22 cellular contexts compared by ENCODE assay signal in the genomic region with DNA sequence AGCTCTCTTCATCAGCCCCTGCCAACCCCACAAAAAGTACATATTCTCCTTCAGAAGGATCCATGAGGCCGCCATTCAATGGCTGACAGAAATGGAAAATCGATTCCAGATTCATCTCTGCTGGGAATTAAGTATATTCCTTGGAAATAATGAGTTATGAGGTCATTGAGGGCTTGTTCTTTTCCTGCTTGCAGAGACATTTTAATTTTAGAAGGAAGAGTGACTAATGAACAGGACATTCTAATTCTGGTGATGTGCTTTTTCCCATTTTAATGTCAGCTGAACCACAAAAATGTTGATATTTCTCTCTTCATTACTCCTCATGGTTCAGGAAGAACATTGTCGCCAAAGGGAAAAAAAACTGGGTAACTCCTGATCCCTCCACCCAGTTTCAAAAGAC.
A peak's percentile ranks its signal among the peaks of the same experiment; 100 is the strongest.
DNase-seq lines count a peak whose midpoint lies in the region; ATAC-seq, FAIRE-seq and TF ChIP-seq lines count a peak whose summit lies in the region.
"Had no signal": no experiment of that assay in that cellular context is flagged by ENCODE, and none has a peak within 500 bp of the region (broad histone marks: within the 10 kb centered on the region; RNA-seq: fewer than 3 reads in every experiment).

No MANE protein-coding gene starts in this region.

- peak overlapping the region; percentile 1 for H3K27ac ChIP-seq in vagina
- H3K27ac ChIP-seq: BLaER1 treated with 17β-estradiol and CSF1 and Interleukin-3, amounts not matched to agents 10 nM and 100 nM; gastroesophageal sphincter; neural progenitor cell; thyroid gland had no signal

- H3K36me3 ChIP-seq in bronchial epithelial cell (ENCODE audit: control insufficient read depth, insufficient read depth, low read length): no peaks in the 10 kb centered on the region
- no peaks in the 10 kb centered on the region for H3K36me3 ChIP-seq in vagina
- H3K36me3 ChIP-seq: BLaER1 treated with 17β-estradiol and CSF1 and Interleukin-3, amounts not matched to agents 10 nM and 100 nM; gastroesophageal sphincter; neural progenitor cell; thyroid gland had no signal

- intact Hi-C loops in vagina (cut with DNase I): no loop called here

- no peak for TF ChIP-seq CTCF in bronchial epithelial cell (IDR thresholded peaks at IDR 0.05; ENCODE audit: insufficient read depth, low read length, severe bottlenecking)
- TF ChIP-seq CTCF in vagina (IDR thresholded peaks at IDR 0.05): no peak

- no peak for ATAC-seq in HG03521 (IDR thresholded peaks at IDR 0.05; ENCODE audit: unreplicated experiment)
- ATAC-seq: activated CD8-positive, alpha-beta T cell treated with anti-CD3 and anti-CD28 coated beads, Interleukin-2, amount 10 ng/mL, durations not matched to agents 7 days and 5 days; gastroesophageal sphincter; left colon; PC-3 had no signal

- H3K27me3 ChIP-seq in bronchial epithelial cell (ENCODE audit: control insufficient read depth, insufficient read depth, low read length) (peaks cover 5% of the 10 kb centered on the region), vagina (no peaks in the 10 kb centered on the region)
- H3K27me3 ChIP-seq: gastroesophageal sphincter, neural progenitor cell, thyroid gland had no signal

- H3K4me3 ChIP-seq in bronchial epithelial cell (ENCODE audit: low read depth, low read length) (no peak overlapping the region), vagina (no peak overlapping the region)
- H3K4me3 ChIP-seq: BLaER1 treated with 17β-estradiol and CSF1 and Interleukin-3, amounts not matched to agents 10 nM and 100 nM; gastroesophageal sphincter; neural progenitor cell; thyroid gland had no signal

- DNase-seq in HCEC 1CT (peak; percentile 71), bronchial epithelial cell (ENCODE audit: low read depth) (peak; percentile 4), kidney tubule cell (ENCODE audit: low spot score) (peak; percentile 71), vagina (ENCODE audit: extremely low spot score in 2 of 2) (no peak), NCI-H2029 (lab: John Stamatoyannopoulos, UW) (no peak), NAMALWA (ENCODE audit: low spot score) (no peak)
- DNase-seq: activated CD4-positive, CD25-positive, alpha-beta regulatory T cell; activated CD8-positive, alpha-beta T cell treated with anti-CD3 and anti-CD28 coated beads, Interleukin-2, amount 10 ng/mL, durations not matched to agents 7 days and 5 days; activated naive CD4-positive, alpha-beta T cell treated with anti-CD3 and anti-CD28 coated beads for 36 hours; activated T-cell treated with anti-CD3 and anti-CD28 coated beads, Interleukin-2, amount 50 U/mL, for 24 hours; left colon; NCI-H1417 treated with DMSO at 0.1 percent for 48 hours; NCI-H2171; PC-3; stimulated activated CD4-positive, alpha-beta T cell treated with anti-CD3 and anti-CD28 coated beads, Interleukin-15, amount 100 ng/mL, for 24 hours; thyroid gland had no signal

- no peak for TF ChIP-seq POLR2A in vagina (IDR thresholded peaks at IDR 0.05)

- no peaks in the 10 kb centered on the region for H3K9me3 ChIP-seq in vagina
- H3K9me3 ChIP-seq: thyroid gland had no signal

- peaks cover 14% of the 10 kb centered on the region for H3K4me1 ChIP-seq in vagina

- FAIRE-seq in bronchial epithelial cell (lab: Jason Lieb, UNC): no peak
- FAIRE-seq: colon, H54 had no signal

Comparison
In these comparisons a context has a peak if more than half of its experiments do, and no peak if none do; other contexts are left out.
1. DNase-seq: peak in HCEC 1CT (single experiment), bronchial epithelial cell (single experiment) and kidney tubule cell (single experiment); none in vagina (0 of 2), NCI-H2029 (single experiment) and NAMALWA (single experiment).